In the genomic region with DNA sequence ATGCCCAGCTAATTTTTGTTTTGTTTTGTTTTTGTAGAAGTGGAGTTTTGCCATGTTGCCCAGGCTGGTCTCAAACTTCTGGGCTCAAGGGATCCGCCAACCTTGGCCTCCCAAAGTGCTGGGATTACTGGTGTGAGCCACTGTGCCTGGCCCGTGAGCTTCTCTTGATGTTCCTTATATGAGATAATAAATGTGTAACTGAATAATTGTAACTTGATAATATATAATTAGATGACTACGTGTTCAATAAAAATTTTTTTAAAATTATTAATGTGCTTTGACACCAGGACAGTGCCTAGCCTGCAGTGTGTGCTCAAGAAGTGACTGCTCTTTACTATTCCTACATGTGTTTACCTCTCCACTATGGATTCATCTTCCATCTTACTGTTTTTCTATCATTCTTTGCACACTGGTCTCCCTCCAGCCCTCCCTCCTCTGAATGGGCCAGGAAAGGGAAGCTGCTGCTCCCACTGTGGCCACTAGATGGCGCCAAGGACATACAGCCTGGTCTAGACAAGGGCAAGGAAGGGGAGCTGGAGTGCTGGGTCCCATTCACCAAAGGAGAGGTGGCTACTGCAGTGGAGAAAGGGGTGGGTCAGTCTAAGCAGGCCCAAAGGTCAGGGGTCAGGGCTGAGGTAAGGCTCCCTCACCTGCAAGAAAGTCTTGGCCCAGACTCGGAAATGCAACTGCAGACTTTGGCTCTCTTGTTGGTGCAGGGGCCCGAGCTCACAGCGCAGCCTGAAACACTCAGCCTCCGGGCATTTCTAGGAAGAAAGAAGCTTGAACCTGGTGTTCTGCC, we compare ENCODE assay signal across 9 cellular contexts. TPM values are rescaled to one million over a fixed set of nuclear protein-coding genes. Genes with fewer than 3 reads are reported as not detected.
DNase-seq lines count a peak whose midpoint lies in the region; ATAC-seq, FAIRE-seq and TF ChIP-seq lines count a peak whose summit lies in the region.
"Had no signal": no experiment of that assay in that cellular context is flagged by ENCODE, and none has a peak within 500 bp of the region (broad histone marks: within the 10 kb centered on the region; RNA-seq: fewer than 3 reads in every experiment).

No MANE protein-coding gene starts in this region.

- no TSS peak for BruUV-seq in HCT116 (replicated peaks; lab: Mats Ljungman, UMichigan)

- TF ChIP-seq RAD21 in HCT116 (IDR thresholded peaks at IDR 0.05; ENCODE audit: low read depth), result peak; percentile 93

- H3K36me3 ChIP-seq in HCT116 (ENCODE audit: control insufficient read depth in 1 of 2, insufficient read depth in 2 of 2, low read length in 2 of 2), result peaks cover 52 to 58% of the 10 kb centered on the region in 2 experiments; a peak in 3 of 4 replicates
- peaks cover 0 to 6% of the 10 kb centered on the region in 2 donors for H3K36me3 ChIP-seq in small intestine (ENCODE audit: control insufficient read depth in 2 of 2, insufficient read depth in 2 of 2, low read length in 2 of 2)

- WGBS in small intestine, 3 donors, result 57 to 68% (median 63%) methylated on average over 8 of the region's 8 CpGs

- CTCF ChIA-PET in HCT116 (lab: Charles Lee), result interaction anchor here (0.5 to 4.8 kb wide), 30 partner anchors 9 to 382 kb away, joined by 3 to 182 read pairs (median 6); a partner anchor contains a TSS

- no peaks in the 10 kb centered on the region for H3K9me2 ChIP-seq in HCT116 (ENCODE audit: insufficient read depth)

- no peak overlapping the region for H3K27ac ChIP-seq in HCT116 (ENCODE audit: low read depth, low read length)
- no peak overlapping the region for H3K27ac ChIP-seq in small intestine (ENCODE audit: low read depth in 1 of 2, low read length in 1 of 2)

- H3K9me3 ChIP-seq in HCT116 (ENCODE audit: control insufficient read depth in 1 of 2, insufficient read depth in 1 of 2, low read depth in 1 of 2, low read length in 2 of 2) (no peaks in the 10 kb centered on the region), small intestine (ENCODE audit: control insufficient read depth, low read depth) (no peaks in the 10 kb centered on the region)

- intact Hi-C loops in HCT116 (cut with micrococcal nuclease), result loop anchor here (1.0 kb wide), 1 partner anchor 40 kb away; no protein-coding TSS in a partner anchor

- FAIRE-seq in small intestine (lab: Jason Lieb, UNC), result no peak
- FAIRE-seq: endometrium had no signal

- H3K9ac ChIP-seq in HCT116 (ENCODE audit: low read length), result no peak overlapping the region

- POLR2A ChIA-PET in HCT116 (lab: Charles Lee), result interaction anchor here (0.7 to 1.4 kb wide), 5 partner anchors 16 to 75 kb away, joined by 3 to 5 read pairs (median 4); no protein-coding TSS in a partner anchor

- H4K20me1 ChIP-seq in HCT116 (ENCODE audit: insufficient read depth), result no peaks in the 10 kb centered on the region

- no peak overlapping the region for H2AFZ ChIP-seq in HCT116 (ENCODE audit: low read depth, low read length, poor library complexity, severe bottlenecking)

- RAD21 ChIA-PET in HCT116 (lab: Charles Lee; ENCODE audit: low non-redundant PET in 1 of 2, low total read pairs in 2 of 2, uncharacterized antibody in 2 of 2, unreplicated experiment in 2 of 2), result interaction anchor here (0.6 to 1.6 kb wide), 6 partner anchors 19 to 43 kb away, joined by 3 to 13 read pairs (median 3); no protein-coding TSS in a partner anchor

- H3K4me2 ChIP-seq in HCT116 (ENCODE audit: low read length), result no peak overlapping the region

- TF ChIP-seq POLR2A in HCT116 (IDR thresholded peaks at IDR 0.05; ENCODE audit: borderline replicate concordance, extremely low read depth, insufficient read depth, insufficient read length), result no peak

- DNase-seq in EL (peak; percentile 83), HCT116 (ENCODE audit: low read depth, low spot score) (peak; percentile 48), NCI-H1694 (lab: John Stamatoyannopoulos, UW) (peak; percentile 57), T-helper 9 cell (peak; percentile 90), anterior cingulate cortex (lab: John Stamatoyannopoulos, UW) (peak in 56 of 58 donors; percentile 31 to 88 (median 71)), hepatic stellate cell (ENCODE audit: low spot score) (peak; percentile 93), small intestine (peak; percentile 73)

- H3K4me3 ChIP-seq in HCT116 (replicated peaks in 1 of 2; ENCODE audit: low read depth in 1 of 2, low read length in 2 of 2) (no peak overlapping the region), small intestine (ENCODE audit: low read depth in 1 of 2, low read length in 2 of 2) (no peak overlapping the region)

- H3K4me1 ChIP-seq in HCT116 (ENCODE audit: control insufficient read depth in 1 of 2, insufficient read depth in 2 of 2, low read length in 2 of 2), result no peaks in the 10 kb centered on the region
- no peaks in the 10 kb centered on the region for H3K4me1 ChIP-seq in small intestine (ENCODE audit: control insufficient read depth in 2 of 2, insufficient read depth in 1 of 2, low read depth in 1 of 2, low read length in 1 of 2)

- H3K79me2 ChIP-seq in HCT116 (ENCODE audit: insufficient read depth, low read length), result no peaks in the 10 kb centered on the region

- ATAC-seq in HCT116, result peak; percentile 95
- no peak for ATAC-seq in HG03108 (IDR thresholded peaks at IDR 0.05; ENCODE audit: unreplicated experiment)

- H3K27me3 ChIP-seq in HCT116 (ENCODE audit: insufficient read depth, low read length) (no peaks in the 10 kb centered on the region), small intestine (ENCODE audit: control insufficient read depth in 2 of 2, insufficient read depth in 2 of 2, low read length in 2 of 2) (no peaks in the 10 kb centered on the region)

- peak; percentile 91 to 99 (median 99) for TF ChIP-seq CTCF in HCT116 (IDR thresholded peaks at IDR 0.05 in 2 of 3, conservative IDR thresholded peaks at IDR 0.05 in 1 of 3; ENCODE audit: borderline replicate concordance in 1 of 3, insufficient read depth in 1 of 3, low read depth in 2 of 3, low read length in 2 of 3)

TF ChIP-seq in HCT116, 20 proteins besides CTCF, POLR2A, EP300 and RAD21:
- TF ChIP-seq, protein P1, sequence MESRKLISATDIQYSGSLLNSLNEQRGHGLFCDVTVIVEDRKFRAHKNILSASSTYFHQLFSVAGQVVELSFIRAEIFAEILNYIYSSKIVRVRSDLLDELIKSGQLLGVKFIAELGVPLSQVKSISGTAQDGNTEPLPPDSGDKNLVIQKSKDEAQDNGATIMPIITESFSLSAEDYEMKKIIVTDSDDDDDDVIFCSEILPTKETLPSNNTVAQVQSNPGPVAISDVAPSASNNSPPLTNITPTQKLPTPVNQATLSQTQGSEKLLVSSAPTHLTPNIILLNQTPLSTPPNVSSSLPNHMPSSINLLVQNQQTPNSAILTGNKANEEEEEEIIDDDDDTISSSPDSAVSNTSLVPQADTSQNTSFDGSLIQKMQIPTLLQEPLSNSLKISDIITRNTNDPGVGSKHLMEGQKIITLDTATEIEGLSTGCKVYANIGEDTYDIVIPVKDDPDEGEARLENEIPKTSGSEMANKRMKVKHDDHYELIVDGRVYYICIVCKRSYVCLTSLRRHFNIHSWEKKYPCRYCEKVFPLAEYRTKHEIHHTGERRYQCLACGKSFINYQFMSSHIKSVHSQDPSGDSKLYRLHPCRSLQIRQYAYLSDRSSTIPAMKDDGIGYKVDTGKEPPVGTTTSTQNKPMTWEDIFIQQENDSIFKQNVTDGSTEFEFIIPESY (IDR thresholded peaks at IDR 0.05; ENCODE audit: extremely low read depth, insufficient replicate concordance, low read length), result no peak
- peak; percentile 11 for TF ChIP-seq YY1 (IDR thresholded peaks at IDR 0.05; ENCODE audit: extremely low read depth, insufficient replicate concordance, low read depth, low read length)

RNA-seq across cellular contexts. Expression of a gene that starts 14.7 kb away (rescaled TPM):
- total RNA-seq in HCT116 (2021; ENCODE audit: unreplicated experiment), result 34.7 TPM
- polyA plus RNA-seq in HCT116 (2012), result 32.1 and 34.1 TPM in 2 replicates
- 1 to 10 TPM in 2 of 3 donors, under 1 TPM in 1; 0.45 to 9.7 (median 7.7) TPM for polyA plus RNA-seq in small intestine

RNA-seq across cellular contexts. Expression of a gene that starts 19.9 kb away (rescaled TPM):
- 49.7 TPM for total RNA-seq in HCT116 (2021; ENCODE audit: unreplicated experiment)
- polyA plus RNA-seq in HCT116 (2012), result 58.3 and 64.0 TPM in 2 replicates
- 10 to 100 TPM in 1 of 3 donors, 1 to 10 TPM in 2; 1.8 to 60.7 (median 3.0) TPM for polyA plus RNA-seq in small intestine

RNA-seq across cellular contexts. Expression of a gene that starts 34.9 kb away (rescaled TPM):
- total RNA-seq in HCT116 (2021; ENCODE audit: unreplicated experiment), result not detected
- 0.05 and 0.17 TPM in 2 replicates for polyA plus RNA-seq in HCT116 (2012)
- under 1 TPM in 1 of 3 donors, not detected in 2; 0.33 TPM for polyA plus RNA-seq in small intestine
